In the genomic region with DNA sequence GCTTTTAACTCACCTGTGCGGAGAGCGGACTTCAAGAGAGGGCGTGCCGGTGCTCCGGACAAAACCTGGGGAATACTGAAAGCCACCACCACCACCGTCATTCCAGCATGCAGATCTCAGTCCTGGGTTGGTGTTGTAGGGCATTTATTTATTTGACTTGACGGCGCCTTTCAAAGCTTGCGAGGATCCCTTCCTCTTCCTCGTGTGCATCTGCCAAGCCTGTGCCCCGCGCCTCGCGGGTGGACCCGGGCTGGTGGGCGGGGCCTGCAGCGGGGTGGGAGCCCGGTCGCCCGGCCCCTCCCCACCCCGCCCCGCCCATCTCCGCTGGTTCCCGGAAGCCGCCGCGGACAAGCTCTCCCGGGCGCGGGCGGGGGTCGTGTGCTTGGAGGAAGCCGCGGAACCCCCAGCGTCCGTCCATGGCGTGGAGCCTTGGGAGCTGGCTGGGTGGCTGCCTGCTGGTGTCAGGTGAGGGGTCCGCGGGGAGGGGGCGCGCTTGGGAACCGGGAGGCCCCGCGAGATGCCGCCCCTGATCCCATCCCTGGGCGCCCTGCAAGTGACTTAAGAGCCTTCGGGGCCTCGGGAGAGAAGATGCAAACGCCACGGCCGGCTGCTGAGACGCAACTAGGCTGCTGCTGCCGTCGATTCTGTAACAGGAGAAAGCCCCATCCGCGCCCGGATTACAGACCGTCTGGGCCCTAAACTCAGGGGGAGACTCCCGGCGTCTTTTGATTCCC, we compare ENCODE assay signal across 8 cellular contexts. TPM values are rescaled to one million over a fixed set of nuclear protein-coding genes. Genes with fewer than 3 reads are reported as not detected.
DNase-seq lines count a peak whose midpoint lies in the region; ATAC-seq and TF ChIP-seq lines count a peak whose summit lies in the region.

Gene IL10RB (plus strand): TSS at position 318 of the 734 bp plus-strand sequence. CDS start 99 bp downstream, at position 417.

- no peak within 1 kb of the TSS for H2BK12ac ChIP-seq in neuronal stem cell (ENCODE audit: low read length)

- H3K27ac ChIP-seq in SJSA1 (peak within 1 kb of the TSS; percentile 62), foreskin keratinocyte (peak within 1 kb of the TSS; percentile 84), neuronal stem cell (replicated peaks; ENCODE audit: low read length) (no peak within 1 kb of the TSS), subcutaneous abdominal adipose tissue (ENCODE audit: low read depth, low read length) (peak within 1 kb of the TSS; percentile 81)

- DNase-seq in COR-L47 (lab: John Stamatoyannopoulos, UW): peak; percentile 65
- DNase-seq in Kasumi-1 (lab: John Stamatoyannopoulos, UW): peak; percentile 63 to 76
- peak; percentile 60 to 80 for DNase-seq in SJSA1 (ENCODE audit: low read depth in 1 of 2, low spot score in 2 of 2)
- DNase-seq in activated naive CD4-positive, alpha-beta T cell (lab: John Stamatoyannopoulos, UW): peak; percentile 28 to 68 (median 43)
- DNase-seq in foreskin keratinocyte: peak; percentile 21 to 55
- DNase-seq in neuronal stem cell (ENCODE audit: low spot score): peak; percentile 75

- H2BK5ac ChIP-seq in neuronal stem cell (ENCODE audit: low read length): no peak within 1 kb of the TSS

- H3K23ac ChIP-seq in neuronal stem cell (ENCODE audit: low read depth, low read length, poor library complexity): peak within 1 kb of the TSS; percentile 90

- peak within 1 kb of the TSS; percentile 87 for H3K18ac ChIP-seq in neuronal stem cell (ENCODE audit: low read length)

- WGBS in neuronal stem cell (ENCODE audit: extremely low coverage in 2 of 2, insufficient read length in 2 of 2, insufficient replicate concordance in 1 of 2), 2 donors: no CpG with 5 or more reads among the region's 60 CpGs

- peak within 1 kb of the TSS; percentile 80 for H3K9ac ChIP-seq in neuronal stem cell (ENCODE audit: low read depth, low read length, poor library complexity)
- peak within 1 kb of the TSS; percentile 48 to 90 (median 86) for H3K9ac ChIP-seq in subcutaneous abdominal adipose tissue (ENCODE audit: low read length in 5 of 5)

- H4K91ac ChIP-seq in neuronal stem cell (ENCODE audit: low read depth, low read length, poor library complexity): no peak within 1 kb of the TSS

- H2AK5ac ChIP-seq in neuronal stem cell (ENCODE audit: low read depth, low read length): peak within 1 kb of the TSS; percentile 51

- peak within 1 kb of the TSS; percentile 76 for H3K4me3 ChIP-seq in SJSA1
- peak within 1 kb of the TSS; percentile 31 to 88 for H3K4me3 ChIP-seq in neuronal stem cell (ENCODE audit: low read length in 2 of 2)
- H3K4me3 ChIP-seq in subcutaneous abdominal adipose tissue (ENCODE audit: low read depth in 1 of 5, low read length in 5 of 5): peak within 1 kb of the TSS; percentile 72 to 86 (median 77)

- no peak within 1 kb of the TSS for H3K4ac ChIP-seq in neuronal stem cell (ENCODE audit: low read length)

- H3K27me3 ChIP-seq in SJSA1 (replicated peaks) (no peaks in the 10 kb centered on the region), foreskin keratinocyte (no peaks in the 10 kb centered on the region), neuronal stem cell (ENCODE audit: control insufficient read depth in 3 of 3, insufficient read depth in 3 of 3, low read depth in 1 of 3, low read length in 3 of 3) (no peaks in the 10 kb centered on the region), subcutaneous abdominal adipose tissue (ENCODE audit: control insufficient read depth in 5 of 5, insufficient read depth in 4 of 5, low read length in 5 of 5) (no peaks in the 10 kb centered on the region)

- H3K14ac ChIP-seq in neuronal stem cell (ENCODE audit: low read length): no peak within 1 kb of the TSS

- H3K4me1 ChIP-seq in SJSA1 (replicated peaks) (peaks cover 8% of the 10 kb centered on the region), foreskin keratinocyte (peaks cover 7% of the 10 kb centered on the region), neuronal stem cell (ENCODE audit: control insufficient read depth in 2 of 2, insufficient read depth in 1 of 2, low read depth in 1 of 2, low read length in 2 of 2) (peaks cover 0 to 4% of the 10 kb centered on the region in 2 donors), subcutaneous abdominal adipose tissue (ENCODE audit: control insufficient read depth in 5 of 5, insufficient read depth in 5 of 5, low read length in 5 of 5) (peaks cover 2 to 45% (median 32%) of the 10 kb centered on the region in 5 donors)

- H2BK15ac ChIP-seq in neuronal stem cell (ENCODE audit: low read length): no peak within 1 kb of the TSS

- peak within 1 kb of the TSS; percentile 76 for H2AFZ ChIP-seq in neuronal stem cell (ENCODE audit: low read length)

- H3K36me3 ChIP-seq in SJSA1: peaks cover 39% of the 10 kb centered on the region
- peaks cover 4 to 46% of the 10 kb centered on the region in 2 donors for H3K36me3 ChIP-seq in neuronal stem cell (replicated peaks in 1 of 2; ENCODE audit: control insufficient read depth in 2 of 2, insufficient read depth in 2 of 2, low read length in 2 of 2)
- peaks cover 2 to 38% (median 21%) of the 10 kb centered on the region in 5 donors for H3K36me3 ChIP-seq in subcutaneous abdominal adipose tissue (ENCODE audit: control insufficient read depth in 5 of 5, insufficient read depth in 5 of 5, low read length in 5 of 5)

- H4K8ac ChIP-seq in neuronal stem cell (ENCODE audit: low read depth, low read length): no peak within 1 kb of the TSS

- peak within 1 kb of the TSS; percentile 79 for H3K4me2 ChIP-seq in neuronal stem cell (ENCODE audit: insufficient read depth, low read length, poor library complexity, severe bottlenecking)

- H3K79me1 ChIP-seq in neuronal stem cell (ENCODE audit: low read depth, low read length): peaks cover 2% of the 10 kb centered on the region

- H3K9me3 ChIP-seq in SJSA1 (replicated peaks): no peaks in the 10 kb centered on the region
- peaks cover 0 to 2% of the 10 kb centered on the region in 2 donors for H3K9me3 ChIP-seq in neuronal stem cell (replicated peaks in 1 of 2; ENCODE audit: control insufficient read depth in 2 of 2, insufficient read depth in 1 of 2, low read depth in 1 of 2, low read length in 2 of 2)
- H3K9me3 ChIP-seq in subcutaneous abdominal adipose tissue (ENCODE audit: control insufficient read depth in 5 of 5, low read length in 5 of 5): no peaks in the 10 kb centered on the region

- TF ChIP-seq CTCF in foreskin keratinocyte (conservative IDR thresholded peaks at IDR 0.05): no peak

- peak; percentile 33 for ATAC-seq in GM21526 (IDR thresholded peaks at IDR 0.05; ENCODE audit: low FRiP score, unreplicated experiment)
- peak; percentile 75 for ATAC-seq in foreskin keratinocyte

- H2BK120ac ChIP-seq in neuronal stem cell (ENCODE audit: low read depth, low read length): peak within 1 kb of the TSS; percentile 23

RNA-seq across cellular contexts. Expression of gene IL10RB, which starts in this region (rescaled TPM):
- 51.4 and 77.5 TPM in 2 replicates for total RNA-seq in SJSA1 (2014; rRNA removed; shearing (Covaris generic))
- total RNA-seq in foreskin keratinocyte: 26.0 and 26.6 TPM in 2 replicates
- 20.8 and 23.3 TPM in 2 replicates for polyA plus RNA-seq in foreskin keratinocyte
- 4.9 TPM for polyA plus RNA-seq in neuronal stem cell (2013, experiment 1 of 2)
- 4.9 TPM for polyA plus RNA-seq in neuronal stem cell (2013, experiment 2 of 2)
